1 cellular context compared by ENCODE assay signal in genomic region chr16:86798247-86799041, GRCh38.
TF ChIP-seq lines count a peak whose summit lies in the region.

No MANE protein-coding gene starts in this region.

TF ChIP-seq in H1, 55 proteins besides CTCF, POLR2A, EP300 and RAD21:
- TF ChIP-seq ZNF274 (IDR thresholded peaks at IDR 0.05; ENCODE audit: borderline replicate concordance, extremely low read depth, low read length) (no peak), RFX5 (IDR thresholded peaks at IDR 0.05; ENCODE audit: borderline replicate concordance, low read depth, low read length) (no peak), JUND (IDR thresholded peaks at IDR 0.05; ENCODE audit: low read length) (no peak), YY1 (IDR thresholded peaks at IDR 0.05; ENCODE audit: low read depth, low read length) (no peak)
